Comparison of ENCODE assay signal across 24 cellular contexts in the genomic region with DNA sequence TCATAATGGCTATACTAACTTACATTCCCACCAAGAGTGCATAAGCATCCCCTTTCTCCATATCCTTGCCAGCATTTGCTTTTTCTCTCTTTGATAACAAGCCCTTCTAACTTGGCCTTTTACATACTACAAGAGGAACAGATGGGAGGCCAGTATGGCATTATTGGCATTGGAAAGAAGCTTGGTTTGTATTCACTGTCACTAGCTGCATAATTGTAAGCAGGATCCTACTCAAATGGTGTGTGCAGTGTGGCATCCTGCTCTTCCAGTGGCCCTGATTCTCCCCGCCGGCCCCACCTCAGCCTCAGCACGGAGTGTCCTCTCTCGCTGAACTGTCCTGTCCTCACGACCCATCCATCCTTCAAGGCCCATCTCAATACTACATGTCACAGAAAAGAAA.
"Had no signal": no experiment of that assay in that cellular context is flagged by ENCODE, and none has a peak within 500 bp of the region (broad histone marks: within the 10 kb centered on the region; RNA-seq: fewer than 3 reads in every experiment).

No MANE protein-coding gene starts in this region.

- H3K36me3 Mint-ChIP-seq: memory B cell, mesothelial cell of epicardium, natural killer cell had no signal

- H3K27me3 ChIP-seq: gastrocnemius medialis, hepatocyte, pancreas, tibial artery, upper lobe of right lung had no signal

- H3K27ac ChIP-seq: coronary artery, gastrocnemius medialis, hepatocyte, left ventricle myocardium inferior, lower lobe of right lung, pancreas, tibial artery, upper lobe of right lung had no signal

- H3K4me1 Mint-ChIP-seq: memory B cell, mesothelial cell of epicardium, natural killer cell, neural crest cell had no signal

- H3K4me3 Mint-ChIP-seq: memory B cell, mesothelial cell of epicardium, natural killer cell, neural crest cell had no signal

- H3K9me3 ChIP-seq: gastrocnemius medialis, pancreas, upper lobe of right lung had no signal

- H3K4me2 ChIP-seq: hepatocyte had no signal

- H3K4me1 ChIP-seq: gastrocnemius medialis, lower lobe of right lung, pancreas, tibial artery, upper lobe of right lung had no signal

- H2AFZ ChIP-seq: hepatocyte had no signal

- H3K27ac Mint-ChIP-seq: memory B cell, mesothelial cell of epicardium, natural killer cell, progenitor cell of endocrine pancreas had no signal

- H3K27me3 Mint-ChIP-seq: memory B cell, progenitor cell of endocrine pancreas had no signal

- ATAC-seq: esophagus mucosa, gastrocnemius medialis, left cardiac atrium, lower lobe of right lung, natural killer cell, pancreas, upper lobe of right lung had no signal

- H3K79me2 ChIP-seq: hepatocyte had no signal

- H3K36me3 ChIP-seq: gastrocnemius medialis, left ventricle myocardium inferior, lower lobe of right lung, pancreas, tibial artery, upper lobe of right lung had no signal

- DNase-seq: effector CD8-positive, alpha-beta T cell; gastrocnemius medialis; head of caudate nucleus; kidney; left cardiac atrium; left ventricle myocardium inferior; lower lobe of right lung; natural killer cell; nucleus accumbens; pancreas; right cardiac atrium; small intestine; stimulated activated CD4-positive, alpha-beta T cell treated with anti-CD3 and anti-CD28 coated beads, Interleukin-12 subunit alpha, Interleukin-12 subunit beta, amount 100 ng/mL, for 4 hours; stimulated activated CD4-positive, alpha-beta T cell treated with anti-CD3 and anti-CD28 coated beads, Interleukin-2, amount 100 ng/mL, for 48 hours; stimulated activated naive CD4-positive, alpha-beta T cell treated with Interleukin-2 at 50 U/mL for 16 hours; tibial artery; upper lobe of right lung had no signal

- H3K4me3 ChIP-seq: coronary artery, gastrocnemius medialis, hepatocyte, left ventricle myocardium inferior, lower lobe of right lung, pancreas, tibial artery, upper lobe of right lung had no signal
